21 cellular contexts compared by ENCODE assay signal in the genomic region with DNA sequence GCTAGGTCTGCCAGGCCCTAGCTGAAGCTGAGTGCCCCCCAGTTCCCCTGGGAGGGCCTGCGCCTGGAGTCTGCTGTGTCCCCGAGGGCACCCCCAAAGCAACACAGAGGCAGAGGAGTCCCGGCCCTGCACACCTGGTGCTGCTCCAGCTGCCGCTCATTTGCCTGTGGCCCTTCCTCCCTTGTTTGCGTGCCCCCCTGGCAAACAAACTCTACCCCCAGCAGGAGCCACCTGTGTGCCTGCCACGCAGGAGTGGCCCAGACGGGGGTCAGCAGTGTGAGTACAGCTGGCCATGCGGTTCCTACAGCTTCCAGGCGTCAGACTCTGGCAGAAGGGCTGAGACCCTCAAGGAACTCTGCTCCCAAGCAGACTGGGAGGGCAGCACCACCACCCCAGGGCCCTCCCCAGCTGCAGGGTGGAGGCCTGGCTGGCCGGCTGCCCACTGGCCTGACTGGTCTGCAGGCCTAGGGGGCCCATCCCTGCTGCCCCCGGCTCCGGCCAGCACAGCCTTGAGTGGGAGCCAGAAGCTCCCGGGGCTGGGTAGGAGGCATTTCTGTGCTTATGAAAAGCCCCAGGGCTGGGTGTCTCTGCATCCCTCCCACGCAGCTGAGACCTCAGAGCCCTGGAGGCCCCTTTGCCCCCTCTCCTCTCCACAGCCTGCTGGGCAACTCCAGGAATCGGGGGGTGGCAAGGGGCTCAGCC. TPM values are rescaled to one million over a fixed set of nuclear protein-coding genes. Genes with fewer than 3 reads are reported as not detected.
DNase-seq lines count a peak whose midpoint lies in the region; ATAC-seq and TF ChIP-seq lines count a peak whose summit lies in the region.
"Had no signal": no experiment of that assay in that cellular context is flagged by ENCODE, and none has a peak within 500 bp of the region (broad histone marks: within the 10 kb centered on the region; RNA-seq: fewer than 3 reads in every experiment).

No MANE protein-coding gene starts in this region.

- no peaks in the 10 kb centered on the region for H3K9me2 ChIP-seq in GM23248 (ENCODE audit: insufficient read depth)

- peaks cover 17% of the 10 kb centered on the region for H3K4me1 Mint-ChIP-seq in chondrocyte (ENCODE audit: low read depth)

- H2AK5ac ChIP-seq in neuronal stem cell (ENCODE audit: low read depth, low read length): no peak overlapping the region

- DNase-seq in GM23248 (peak; percentile 68), NCI-H526 treated with DMSO at 0.1 percent for 48 hours (lab: John Stamatoyannopoulos, UW) (peak; percentile 19), chondrocyte (ENCODE audit: low spot score) (no peak), neuronal stem cell (ENCODE audit: low spot score) (no peak), posterior vena cava (ENCODE audit: low spot score) (no peak)
- DNase-seq: activated CD4-positive, CD25-positive, alpha-beta regulatory T cell; activated CD8-positive, alpha-beta T cell treated with anti-CD3 and anti-CD28 coated beads, Interleukin-2, amount 10 ng/mL, durations not matched to agents 7 days and 5 days; activated T-cell treated with anti-CD3 and anti-CD28 coated beads, Interleukin-2, amount 50 U/mL, for 48 hours; CD8-positive, alpha-beta memory T cell; foreskin melanocyte; HCEC 1CT; NCI-H1694 treated with DMSO at 0.1 percent for 48 hours; SIG-M5; T-helper 2 cell had no signal

- no peaks in the 10 kb centered on the region for H3K9me3 ChIP-seq in GM23248 (ENCODE audit: low read depth)
- H3K9me3 ChIP-seq in neuronal stem cell (replicated peaks in 1 of 2; ENCODE audit: control insufficient read depth in 2 of 2, insufficient read depth in 1 of 2, low read depth in 1 of 2, low read length in 2 of 2): peaks cover 0 to 9% of the 10 kb centered on the region in 2 donors
- H3K9me3 ChIP-seq: neutrophil, right atrium auricular region had no signal

- H4K20me1 ChIP-seq in GM23248 (ENCODE audit: insufficient read depth): no peaks in the 10 kb centered on the region

- no peak overlapping the region for H3K4ac ChIP-seq in neuronal stem cell (ENCODE audit: low read length)

- no peak overlapping the region for H2BK120ac ChIP-seq in neuronal stem cell (ENCODE audit: low read depth, low read length)

- peak overlapping the region; percentile 82 for H4K8ac ChIP-seq in neuronal stem cell (ENCODE audit: low read depth, low read length)

- peak overlapping the region; percentile 53 for H2BK5ac ChIP-seq in neuronal stem cell (ENCODE audit: low read length)

- H3K79me2 ChIP-seq in GM23248 (ENCODE audit: insufficient read depth): peaks cover 16% of the 10 kb centered on the region

- H3K9ac ChIP-seq in GM23248: peak overlapping the region; percentile 47; the same call in 1 of the 2 replicates
- peak overlapping the region; percentile 80 for H3K9ac ChIP-seq in neuronal stem cell (ENCODE audit: low read depth, low read length, poor library complexity)

- no peaks in the 10 kb centered on the region for H3K36me3 ChIP-seq in GM23248 (ENCODE audit: low read depth)
- peaks cover 15 to 32% of the 10 kb centered on the region in 2 donors for H3K36me3 ChIP-seq in neuronal stem cell (replicated peaks in 1 of 2; ENCODE audit: control insufficient read depth in 2 of 2, insufficient read depth in 2 of 2, low read length in 2 of 2)

- H3K27me3 ChIP-seq in GM23248 (replicated peaks; ENCODE audit: insufficient read depth) (no peaks in the 10 kb centered on the region), neuronal stem cell (ENCODE audit: control insufficient read depth in 3 of 3, insufficient read depth in 3 of 3, low read depth in 1 of 3, low read length in 3 of 3) (peaks cover 0 to 2% (median 0%) of the 10 kb centered on the region in 3 experiments)
- H3K27me3 ChIP-seq: neutrophil, right atrium auricular region had no signal

- H3F3A ChIP-seq in GM23248 (ENCODE audit: insufficient read depth): no peaks in the 10 kb centered on the region

- peak overlapping the region; percentile 12 for H3K4me3 Mint-ChIP-seq in chondrocyte (ENCODE audit: unreplicated experiment)
- H3K4me3 Mint-ChIP-seq: activated CD8-positive, alpha-beta T cell treated with anti-CD3 and anti-CD28 coated beads, Interleukin-2, amount 10 ng/mL, durations not matched to agents 7 days and 5 days had no signal

- H3K18ac ChIP-seq in neuronal stem cell (ENCODE audit: low read length): peak overlapping the region; percentile 76

- H4K91ac ChIP-seq in neuronal stem cell (ENCODE audit: low read depth, low read length, poor library complexity): no peak overlapping the region

- no peaks in the 10 kb centered on the region for H3K27me3 Mint-ChIP-seq in chondrocyte (ENCODE audit: low read depth)
- H3K27me3 Mint-ChIP-seq: CD8-positive, alpha-beta memory T cell had no signal

- ATAC-seq in HG02973 (IDR thresholded peaks at IDR 0.05; ENCODE audit: unreplicated experiment) (no peak), GM18502 (IDR thresholded peaks at IDR 0.05; ENCODE audit: poor library complexity, unreplicated experiment) (no peak), GM19351 (IDR thresholded peaks at IDR 0.05; ENCODE audit: unreplicated experiment) (no peak)
- ATAC-seq: activated CD8-positive, alpha-beta T cell treated with anti-CD3 and anti-CD28 coated beads, Interleukin-2, amount 10 ng/mL, durations not matched to agents 7 days and 5 days had no signal

- in situ Hi-C loops in GM23248 (cut with MboI): no loop called here

- H3K36me3 Mint-ChIP-seq in chondrocyte (ENCODE audit: low read depth): no peaks in the 10 kb centered on the region
- H3K36me3 Mint-ChIP-seq: activated naive CD4-positive, alpha-beta T cell treated with anti-CD3 and anti-CD28 coated beads, Interleukin-2, amount 50 U/mL, for 72 hours had no signal

- H2BK15ac ChIP-seq in neuronal stem cell (ENCODE audit: low read length): peak overlapping the region; percentile 37

- no peaks in the 10 kb centered on the region for H3K9me3 Mint-ChIP-seq in chondrocyte (ENCODE audit: low read depth)
- H3K9me3 Mint-ChIP-seq: CD8-positive, alpha-beta memory T cell had no signal

- H3K4me1 ChIP-seq in GM23248 (ENCODE audit: insufficient read depth): peaks cover 19% of the 10 kb centered on the region
- peaks cover 11 to 12% of the 10 kb centered on the region in 2 donors for H3K4me1 ChIP-seq in neuronal stem cell (ENCODE audit: control insufficient read depth in 2 of 2, insufficient read depth in 1 of 2, low read depth in 1 of 2, low read length in 2 of 2)

- H3K23ac ChIP-seq in neuronal stem cell (ENCODE audit: low read depth, low read length, poor library complexity): peak overlapping the region; percentile 92

- H2AFZ ChIP-seq in GM23248 (no peak overlapping the region), neuronal stem cell (ENCODE audit: low read length) (no peak overlapping the region)

- intact Hi-C loops in posterior vena cava (cut with DNase I): no loop called here

- no peak for TF ChIP-seq CTCF in chondrocyte (IDR thresholded peaks at IDR 0.05)

- 40 to 44% methylated on average over 15 of the region's 15 CpGs for WGBS in GM23248 (ENCODE audit: low coverage in 1 of 2, low lambda C conversion rate in 2 of 2, missing lambda C conversion rate in 2 of 2), 2 experiments
- no CpG with 5 or more reads among the region's 15 CpGs for WGBS in neuronal stem cell (ENCODE audit: extremely low coverage in 2 of 2, insufficient read length in 2 of 2, insufficient replicate concordance in 1 of 2), 2 donors

- H3K4me2 ChIP-seq in GM23248 (ENCODE audit: unreplicated experiment) (peak overlapping the region; percentile 28), neuronal stem cell (ENCODE audit: insufficient read depth, low read length, poor library complexity, severe bottlenecking) (no peak overlapping the region)

- H3K79me1 ChIP-seq in neuronal stem cell (ENCODE audit: low read depth, low read length): peaks cover 18% of the 10 kb centered on the region

- H3K4me3 ChIP-seq in GM23248 (no peak overlapping the region), neuronal stem cell (ENCODE audit: low read length in 2 of 2) (no peak overlapping the region)
- H3K4me3 ChIP-seq: coronary artery, right atrium auricular region had no signal

- H3K27ac ChIP-seq in GM23248 (peak overlapping the region; percentile 39), neuronal stem cell (replicated peaks; ENCODE audit: low read length) (no peak overlapping the region)
- H3K27ac ChIP-seq: coronary artery, neutrophil, right atrium auricular region had no signal

- peak overlapping the region; percentile 6 for H2BK12ac ChIP-seq in neuronal stem cell (ENCODE audit: low read length)

- peak overlapping the region; percentile 77 for H3K27ac Mint-ChIP-seq in chondrocyte (ENCODE audit: unreplicated experiment)
- H3K27ac Mint-ChIP-seq: activated CD8-positive, alpha-beta T cell treated with anti-CD3 and anti-CD28 coated beads, Interleukin-2, amount 10 ng/mL, durations not matched to agents 7 days and 5 days had no signal

- peak overlapping the region; percentile 82 for H3K14ac ChIP-seq in neuronal stem cell (ENCODE audit: low read length)

RNA-seq across cellular contexts. Expression of gene TAS1R3, which starts 0.6 kb away (rescaled TPM):
- 0.54 TPM in 1 of 2 replicates, not detected in the other for total RNA-seq in GM23248 (2014; rRNA removed; shearing (Covaris generic))
- polyA plus RNA-seq in GM23248 (2016; fragmentation: Nextera tagmentation; extraction: Ambion mirVana): 0.24 TPM in 1 of 2 replicates, not detected in the other
- 0.28 to 0.68 TPM (median 0.37 TPM) in 3 replicates for total RNA-seq in chondrocyte
- 0.14 TPM for polyA plus RNA-seq in neuronal stem cell (2013, experiment 1 of 2)
- 0.12 TPM for polyA plus RNA-seq in neuronal stem cell (2013, experiment 2 of 2)
- under 1 TPM in 1 of 2 donors, not detected in 1; 0.09 TPM for total RNA-seq in posterior vena cava

RNA-seq across cellular contexts. Expression of gene CPTP, which starts 5.9 kb away (rescaled TPM):
- 30.5 and 39.0 TPM in 2 replicates for total RNA-seq in GM23248 (2014; rRNA removed; shearing (Covaris generic))
- 28.0 and 33.2 TPM in 2 replicates for polyA plus RNA-seq in GM23248 (2016; fragmentation: Nextera tagmentation; extraction: Ambion mirVana)
- 19.4 to 23.3 TPM (median 23.1 TPM) in 3 replicates for total RNA-seq in chondrocyte
- 9.4 TPM for polyA plus RNA-seq in neuronal stem cell (2013, experiment 1 of 2)
- polyA plus RNA-seq in neuronal stem cell (2013, experiment 2 of 2): 9.2 TPM
- total RNA-seq in posterior vena cava: 10 to 100 TPM; 11.6 to 14.1 TPM

RNA-seq across cellular contexts. Expression of gene INTS11, which starts 6.1 kb away (rescaled TPM):
- total RNA-seq in GM23248 (2014; rRNA removed; shearing (Covaris generic)): 80.1 and 90.0 TPM in 2 replicates
- polyA plus RNA-seq in GM23248 (2016; fragmentation: Nextera tagmentation; extraction: Ambion mirVana): 70.2 and 72.8 TPM in 2 replicates
- total RNA-seq in chondrocyte (67.3 to 87.0 TPM (median 73.8 TPM) in 3 replicates), posterior vena cava (10 to 100 TPM; 61.8 to 65.6 TPM)
- 73.8 TPM for polyA plus RNA-seq in neuronal stem cell (2013, experiment 1 of 2)
- 72.0 TPM for polyA plus RNA-seq in neuronal stem cell (2013, experiment 2 of 2)

RNA-seq across cellular contexts. Expression of gene DVL1, which starts 18.7 kb away (rescaled TPM):
- 113 and 119 TPM in 2 replicates for total RNA-seq in GM23248 (2014; rRNA removed; shearing (Covaris generic))
- polyA plus RNA-seq in GM23248 (2016; fragmentation: Nextera tagmentation; extraction: Ambion mirVana): 8.6 and 9.9 TPM in 2 replicates
- total RNA-seq in chondrocyte (59.6 to 66.5 TPM (median 59.9 TPM) in 3 replicates), posterior vena cava (10 to 100 TPM; 45.9 to 61.9 TPM)
- 31.8 TPM for polyA plus RNA-seq in neuronal stem cell (2013, experiment 1 of 2)
- 31.9 TPM for polyA plus RNA-seq in neuronal stem cell (2013, experiment 2 of 2)

RNA-seq across cellular contexts. Expression of gene PUSL1, which starts 22.1 kb away (rescaled TPM):
- total RNA-seq in GM23248 (2014; rRNA removed; shearing (Covaris generic)): 36.2 and 46.5 TPM in 2 replicates
- polyA plus RNA-seq in GM23248 (2016; fragmentation: Nextera tagmentation; extraction: Ambion mirVana): 28.3 and 30.9 TPM in 2 replicates
- total RNA-seq in chondrocyte (21.6 to 22.3 TPM (median 22.1 TPM) in 3 replicates), posterior vena cava (10 to 100 TPM in 1 of 2 donors, 1 to 10 TPM in 1; 8.3 to 10.5 TPM)
- 15.2 TPM for polyA plus RNA-seq in neuronal stem cell (2013, experiment 1 of 2)
- 15.0 TPM for polyA plus RNA-seq in neuronal stem cell (2013, experiment 2 of 2)

Comparison
In these comparisons a context has a peak if more than half of its experiments do, and no peak if none do; other contexts are left out.
1. DNase-seq: peak in GM23248 (single experiment) and NCI-H526 treated with DMSO at 0.1 percent for 48 hours (single experiment); none in chondrocyte (single experiment), neuronal stem cell (single experiment) and posterior vena cava (single experiment).